Comparison of ENCODE assay signal across 9 cellular contexts in the genomic region with DNA sequence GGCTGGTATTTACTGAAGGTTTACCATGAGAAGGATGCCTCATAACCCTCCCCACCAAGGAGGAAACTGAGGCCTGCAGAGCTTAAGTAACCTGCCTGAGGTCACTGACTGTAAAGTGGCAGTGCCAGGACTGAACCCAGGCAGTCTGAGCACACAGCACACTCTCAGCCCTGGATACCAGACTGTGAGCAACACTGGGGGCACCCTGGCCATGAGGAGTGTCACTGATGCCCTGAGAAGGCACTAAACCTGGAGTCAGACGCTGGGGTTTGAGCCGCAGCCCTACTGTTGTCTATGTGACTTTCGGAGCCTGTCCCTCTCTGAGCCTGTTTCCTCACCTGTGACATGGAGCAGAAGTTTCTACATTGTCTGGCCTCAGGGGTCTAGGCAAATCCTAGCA. TPM values are rescaled to one million over a fixed set of nuclear protein-coding genes. Genes with fewer than 3 reads are reported as not detected.
DNase-seq lines count a peak whose midpoint lies in the region; ATAC-seq, FAIRE-seq and TF ChIP-seq lines count a peak whose summit lies in the region.
"Had no signal": no experiment of that assay in that cellular context is flagged by ENCODE, and none has a peak within 500 bp of the region (broad histone marks: within the 10 kb centered on the region; RNA-seq: fewer than 3 reads in every experiment).

No MANE protein-coding gene starts in this region.

- peak overlapping the region; percentile 48 for H2AFZ ChIP-seq in endothelial cell of umbilical vein (ENCODE audit: low read depth, low read length)

- H3K9ac ChIP-seq in endothelial cell of umbilical vein (replicated peaks; ENCODE audit: extremely low read depth, insufficient read depth, low read length), result no peak overlapping the region

- no peak overlapping the region for H3K4me3 ChIP-seq in CD8-positive, alpha-beta T cell (ENCODE audit: low read depth, low read length)
- H3K4me3 ChIP-seq in endothelial cell of umbilical vein (replicated peaks in 1 of 3; ENCODE audit: insufficient read depth in 1 of 3, low read depth in 1 of 3, low read length in 3 of 3) (no peak overlapping the region), psoas muscle (no peak overlapping the region)

- 91 to 96% (median 92%) methylated on average over 3 of the region's 3 CpGs for WGBS in psoas muscle, 3 donors

- intact Hi-C loops in CD8-positive, alpha-beta T cell (cut with DNase I, micrococcal nuclease), result loop anchor here (5.0 kb wide), 2 partner anchors 36 to 1506 kb away; a partner anchor contains a TSS
- intact Hi-C loops in endothelial cell of umbilical vein (cut with micrococcal nuclease), result no loop called here
- intact Hi-C loops in psoas muscle (cut with DNase I), result no loop called here

- peaks cover 21% of the 10 kb centered on the region for H3K4me1 ChIP-seq in CD8-positive, alpha-beta T cell (ENCODE audit: insufficient read depth, low read length)
- H3K4me1 ChIP-seq in endothelial cell of umbilical vein (ENCODE audit: control insufficient read depth, extremely low read depth, insufficient read depth, low read length), result peaks cover 17% of the 10 kb centered on the region
- H3K4me1 ChIP-seq in psoas muscle, result peaks cover 32% of the 10 kb centered on the region

- no peak for FAIRE-seq in endothelial cell of umbilical vein (lab: Jason Lieb, UNC)

- CTCF ChIA-PET in CD8-positive, alpha-beta T cell (lab: Charles Lee), result interaction anchor here (1.0 kb wide), 1 partner anchor 29 kb away, joined by 3 read pairs; no protein-coding TSS in a partner anchor
- CTCF ChIA-PET in endothelial cell of umbilical vein (lab: Charles Lee), result interaction anchor here (1.1 to 1.9 kb wide), 8 partner anchors 8 to 95 kb away, joined by 3 to 8 read pairs (median 6); a partner anchor contains a TSS

- no TSS peak for BruUV-seq in endothelial cell of umbilical vein (replicated peaks; lab: Mats Ljungman, UMichigan)

- no peak for DNase-seq in CD8-positive, alpha-beta T cell
- DNase-seq in endothelial cell of umbilical vein (ENCODE audit: low read depth, low spot score) (no peak), psoas muscle (no peak), A172 (ENCODE audit: low spot score) (no peak), cortex of kidney (lab: John Stamatoyannopoulos, UW) (no peak)
- DNase-seq: activated CD4-positive, alpha-beta T cell treated with anti-CD3 and anti-CD28 coated beads for 4 hours; NCI-H1694 had no signal

- POLR2A ChIA-PET in CD8-positive, alpha-beta T cell (lab: Charles Lee), result no interaction called here
- POLR2A ChIA-PET in endothelial cell of umbilical vein (lab: Charles Lee), result interaction anchor here (1.1 kb wide), 1 partner anchor 28 kb away, joined by 3 read pairs; no protein-coding TSS in a partner anchor

- no peaks in the 10 kb centered on the region for H4K20me1 ChIP-seq in endothelial cell of umbilical vein (replicated peaks; ENCODE audit: control insufficient read depth, extremely low read depth, insufficient read depth, low read length)

- H3K4me2 ChIP-seq in endothelial cell of umbilical vein (ENCODE audit: insufficient read depth, low read length), result no peak overlapping the region

- peaks cover 54% of the 10 kb centered on the region for H3K4me1 Mint-ChIP-seq in CD8-positive, alpha-beta T cell (ENCODE audit: low read depth)

- peaks cover 84% of the 10 kb centered on the region for H3K36me3 Mint-ChIP-seq in CD8-positive, alpha-beta T cell

- H3K27me3 Mint-ChIP-seq in CD8-positive, alpha-beta T cell (ENCODE audit: low read depth), result no peaks in the 10 kb centered on the region

- peak; percentile 19 for ATAC-seq in CD8-positive, alpha-beta T cell
- ATAC-seq in HG03108 (IDR thresholded peaks at IDR 0.05; ENCODE audit: unreplicated experiment) (peak; percentile 2), psoas muscle (no peak), GM19467 (IDR thresholded peaks at IDR 0.05; ENCODE audit: unreplicated experiment) (no peak)

- peak overlapping the region; percentile 89 for H3K27ac Mint-ChIP-seq in CD8-positive, alpha-beta T cell

- H3K9me3 ChIP-seq in CD8-positive, alpha-beta T cell (ENCODE audit: low read length), result no peaks in the 10 kb centered on the region
- H3K9me3 ChIP-seq in endothelial cell of umbilical vein (replicated peaks; ENCODE audit: control insufficient read depth, insufficient read depth, low read length) (no peaks in the 10 kb centered on the region), psoas muscle (no peaks in the 10 kb centered on the region)

- no peak for TF ChIP-seq CTCF in CD8-positive, alpha-beta T cell (IDR thresholded peaks at IDR 0.05)
- TF ChIP-seq CTCF in endothelial cell of umbilical vein (IDR thresholded peaks at IDR 0.05; ENCODE audit: extremely low read depth in 1 of 2, insufficient read depth in 1 of 2, low read depth in 1 of 2, low read length in 2 of 2) (no peak), psoas muscle (IDR thresholded peaks at IDR 0.05) (no peak)

- no peak for TF ChIP-seq POLR2A in endothelial cell of umbilical vein (IDR thresholded peaks at IDR 0.05; ENCODE audit: low read depth, low read length)

- no peak overlapping the region for H3K27ac ChIP-seq in CD8-positive, alpha-beta T cell (ENCODE audit: low read depth, low read length)
- peak overlapping the region; percentile 54 for H3K27ac ChIP-seq in endothelial cell of umbilical vein (ENCODE audit: insufficient read depth, low read depth, low read length)
- peak overlapping the region; percentile 39 for H3K27ac ChIP-seq in psoas muscle

- H3K9me3 Mint-ChIP-seq in CD8-positive, alpha-beta T cell, result no peaks in the 10 kb centered on the region

- peaks cover under 1% of the 10 kb centered on the region for H3K79me2 ChIP-seq in endothelial cell of umbilical vein (ENCODE audit: control insufficient read depth, insufficient read depth, low read length)

- no peaks in the 10 kb centered on the region for H3K9me1 ChIP-seq in endothelial cell of umbilical vein (replicated peaks; ENCODE audit: control insufficient read depth, extremely low read depth, insufficient read depth, low read length)

- H3K4me3 Mint-ChIP-seq in CD8-positive, alpha-beta T cell, result no peak overlapping the region

- no peaks in the 10 kb centered on the region for H3K27me3 ChIP-seq in CD8-positive, alpha-beta T cell (ENCODE audit: insufficient read depth, low read length)
- H3K27me3 ChIP-seq in endothelial cell of umbilical vein (ENCODE audit: control insufficient read depth in 2 of 2, insufficient read depth in 2 of 2, low read length in 2 of 2) (no peaks in the 10 kb centered on the region), psoas muscle (ENCODE audit: insufficient read depth in 3 of 3, low read length in 2 of 3) (no peaks in the 10 kb centered on the region)

- dilution Hi-C loops in endothelial cell of umbilical vein (cut with MboI; ENCODE audit: extremely low pct_ligation_motif_present, low sequenced_read_pairs), result no loop called here

- H3K36me3 ChIP-seq in CD8-positive, alpha-beta T cell (ENCODE audit: insufficient read depth, low read length), result peaks cover 49% of the 10 kb centered on the region
- peaks cover 0 to 20% of the 10 kb centered on the region in 2 experiments for H3K36me3 ChIP-seq in endothelial cell of umbilical vein (ENCODE audit: control insufficient read depth in 2 of 2, extremely low read depth in 1 of 2, insufficient read depth in 2 of 2, low read length in 2 of 2)
- H3K36me3 ChIP-seq in psoas muscle (ENCODE audit: insufficient read depth in 1 of 2, low read depth in 1 of 2), result peaks cover 0 to 46% of the 10 kb centered on the region in 2 donors

TF ChIP-seq in endothelial cell of umbilical vein, 7 proteins besides CTCF, POLR2A, EP300 and RAD21:
- TF ChIP-seq POLR2AphosphoS5 (IDR thresholded peaks at IDR 0.05; ENCODE audit: insufficient read depth, low read depth, low read length) (no peak), FOS (IDR thresholded peaks at IDR 0.05; ENCODE audit: borderline replicate concordance, insufficient read depth, low read length) (no peak), JUN (IDR thresholded peaks at IDR 0.05; ENCODE audit: borderline replicate concordance, insufficient read depth, insufficient read length, low read depth) (no peak), GATA2 (IDR thresholded peaks at IDR 0.05; ENCODE audit: insufficient read depth, insufficient read length, low read depth, low read length) (no peak), EZH2 (IDR thresholded peaks at IDR 0.05; ENCODE audit: borderline replicate concordance, low read depth, low read length, severe bottlenecking) (no peak), MYC (IDR thresholded peaks at IDR 0.05; ENCODE audit: low read depth, low read length) (no peak)
- TF ChIP-seq, protein P1, sequence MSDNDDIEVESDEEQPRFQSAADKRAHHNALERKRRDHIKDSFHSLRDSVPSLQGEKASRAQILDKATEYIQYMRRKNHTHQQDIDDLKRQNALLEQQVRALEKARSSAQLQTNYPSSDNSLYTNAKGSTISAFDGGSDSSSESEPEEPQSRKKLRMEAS (IDR thresholded peaks at IDR 0.05; ENCODE audit: insufficient read depth, insufficient read length), result no peak

RNA-seq across cellular contexts. Expression of a gene that starts 36.2 kb away (rescaled TPM):
- 100 to 1,000 TPM; 139 to 140 TPM for total RNA-seq in CD8-positive, alpha-beta T cell
- total RNA-seq in endothelial cell of umbilical vein (65.6 and 66.5 TPM in 2 replicates), psoas muscle (10 to 100 TPM; 22.3 to 28.1 (median 24.4) TPM)
- polyA plus RNA-seq in endothelial cell of umbilical vein (61.3 and 61.4 TPM in 2 replicates), psoas muscle (10 to 100 TPM; 13.0 to 21.9 (median 17.8) TPM)
- polyA plus RNA-seq in endothelial cell of umbilical vein (2011; cell fraction: cytosol; rRNA removed), result 38.4 and 38.5 TPM in 2 replicates
- 20.8 and 22.6 TPM in 2 replicates for polyA plus RNA-seq in endothelial cell of umbilical vein (2011; cell fraction: nucleus; rRNA removed)
- 59.6 and 71.4 TPM in 2 replicates for polyA plus RNA-seq in endothelial cell of umbilical vein (2012)
- 80.7 and 81.6 TPM in 2 replicates for polyA minus RNA-seq in endothelial cell of umbilical vein
- 182 TPM for polyA minus RNA-seq in endothelial cell of umbilical vein (2011; cell fraction: cytosol; rRNA and poly(A)+ RNA removed)
- 19.3 and 19.9 TPM in 2 replicates for polyA minus RNA-seq in endothelial cell of umbilical vein (2011; cell fraction: nucleus; rRNA and poly(A)+ RNA removed)
- total RNA-seq in A172 (2014; rRNA removed; shearing (Covaris generic)), result 15.2 and 19.8 TPM in 2 replicates

RNA-seq across cellular contexts. Expression of a gene that starts 54.5 kb away (rescaled TPM):
- total RNA-seq in CD8-positive, alpha-beta T cell, result 10 to 100 TPM; 29.2 to 30.0 TPM
- total RNA-seq in endothelial cell of umbilical vein (21.7 and 22.2 TPM in 2 replicates), psoas muscle (10 to 100 TPM; 15.4 to 18.4 (median 16.7) TPM)
- polyA plus RNA-seq in endothelial cell of umbilical vein (7.4 and 8.5 TPM in 2 replicates), psoas muscle (10 to 100 TPM in 2 of 3 donors, 1 to 10 TPM in 1; 8.4 to 15.5 (median 11.6) TPM)
- polyA plus RNA-seq in endothelial cell of umbilical vein (2011; cell fraction: cytosol; rRNA removed), result 10.6 and 10.9 TPM in 2 replicates
- 8.6 and 9.2 TPM in 2 replicates for polyA plus RNA-seq in endothelial cell of umbilical vein (2011; cell fraction: nucleus; rRNA removed)
- polyA plus RNA-seq in endothelial cell of umbilical vein (2012), result 17.0 and 20.0 TPM in 2 replicates
- polyA minus RNA-seq in endothelial cell of umbilical vein, result 18.6 and 19.8 TPM in 2 replicates
- polyA minus RNA-seq in endothelial cell of umbilical vein (2011; cell fraction: cytosol; rRNA and poly(A)+ RNA removed), result 18.7 TPM
- polyA minus RNA-seq in endothelial cell of umbilical vein (2011; cell fraction: nucleus; rRNA and poly(A)+ RNA removed), result 6.7 and 9.3 TPM in 2 replicates
- total RNA-seq in A172 (2014; rRNA removed; shearing (Covaris generic)), result 22.9 and 25.0 TPM in 2 replicates

Comparison
In these comparisons a context has a peak if more than half of its experiments do, and no peak if none do; other contexts are left out.
1. ATAC-seq: peak in CD8-positive, alpha-beta T cell (single experiment) and HG03108 (single experiment); none in psoas muscle (0 of 4) and GM19467 (single experiment).
2. intact Hi-C loops: an anchor here in CD8-positive, alpha-beta T cell (5.0 kb wide); none called in endothelial cell of umbilical vein and psoas muscle.